Comparison of ENCODE assay signal across 8 cellular contexts in the genomic region with DNA sequence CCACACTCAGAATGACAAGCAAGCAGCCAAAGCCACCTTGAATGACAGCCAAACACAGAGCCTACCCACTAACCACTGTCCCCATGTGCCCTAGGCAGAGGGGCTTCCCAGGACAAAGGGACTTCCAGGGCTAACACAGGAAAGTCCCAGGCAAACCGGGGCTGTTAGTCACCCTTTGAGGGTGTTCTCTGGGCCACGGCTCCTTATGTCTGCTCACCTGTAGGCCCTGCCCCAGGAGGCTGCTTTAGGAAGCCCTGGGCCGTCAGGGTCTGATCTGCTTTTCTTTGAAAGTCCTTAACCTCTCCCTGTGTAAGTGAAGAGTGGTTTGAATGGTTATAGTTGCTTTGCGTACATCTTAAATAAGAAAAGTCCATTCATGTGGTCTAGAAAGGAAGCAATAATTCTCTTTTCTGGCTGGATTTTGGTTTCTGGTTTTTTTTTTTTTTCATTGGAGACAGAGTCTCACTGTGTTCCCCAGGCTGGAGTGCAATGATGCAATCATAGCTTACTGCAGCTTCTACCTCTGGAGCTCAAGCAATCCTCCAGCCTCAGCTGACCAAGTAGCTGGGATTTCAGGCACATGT.
DNase-seq lines count a peak whose midpoint lies in the region; ATAC-seq and TF ChIP-seq lines count a peak whose summit lies in the region.

No MANE protein-coding gene starts in this region.

- H3K36me3 ChIP-seq in HAP-1 (replicated peaks), result no peaks in the 10 kb centered on the region
- no peaks in the 10 kb centered on the region for H3K36me3 ChIP-seq in colonic mucosa

- no peak overlapping the region for H3K9ac ChIP-seq in colonic mucosa (ENCODE audit: low read depth in 2 of 2, low read length in 2 of 2)

- intact Hi-C loops in colonic mucosa (cut with DNase I), result no loop called here

- H3K9me3 ChIP-seq in HAP-1 (no peaks in the 10 kb centered on the region), colonic mucosa (no peaks in the 10 kb centered on the region)

- TF ChIP-seq CTCF in colonic mucosa (IDR thresholded peaks at IDR 0.05), result no peak

- ATAC-seq in GM18498 (IDR thresholded peaks at IDR 0.05; ENCODE audit: unreplicated experiment) (peak; percentile 72), GM21526 (IDR thresholded peaks at IDR 0.05; ENCODE audit: low FRiP score, unreplicated experiment) (peak; percentile 59), HG03571 (IDR thresholded peaks at IDR 0.05; ENCODE audit: unreplicated experiment) (peak; percentile 63)

- no peaks in the 10 kb centered on the region for H3K27me3 ChIP-seq in HAP-1 (ENCODE audit: low read depth)
- no peaks in the 10 kb centered on the region for H3K27me3 ChIP-seq in colonic mucosa

- H3K4me3 ChIP-seq in HAP-1 (no peak overlapping the region), colonic mucosa (no peak overlapping the region)

- H3K27ac ChIP-seq in colonic mucosa, result no peak overlapping the region

- in situ Hi-C loops in HAP-1 (cut with MboI; ENCODE audit: low sequenced_read_pairs), result no loop called here

- H3K4me1 ChIP-seq in HAP-1 (peaks cover 7% of the 10 kb centered on the region), colonic mucosa (no peaks in the 10 kb centered on the region)

- DNase-seq in islet precursor cell (peak; percentile 74), germinal center (ENCODE audit: low spot score) (no peak), HAP-1 (ENCODE audit: low spot score in 2 of 2) (no peak), AML-193 (lab: John Stamatoyannopoulos, UW) (no peak), colonic mucosa (no peak)
